Comparison of ENCODE assay signal across 9 cellular contexts in the genomic region with DNA sequence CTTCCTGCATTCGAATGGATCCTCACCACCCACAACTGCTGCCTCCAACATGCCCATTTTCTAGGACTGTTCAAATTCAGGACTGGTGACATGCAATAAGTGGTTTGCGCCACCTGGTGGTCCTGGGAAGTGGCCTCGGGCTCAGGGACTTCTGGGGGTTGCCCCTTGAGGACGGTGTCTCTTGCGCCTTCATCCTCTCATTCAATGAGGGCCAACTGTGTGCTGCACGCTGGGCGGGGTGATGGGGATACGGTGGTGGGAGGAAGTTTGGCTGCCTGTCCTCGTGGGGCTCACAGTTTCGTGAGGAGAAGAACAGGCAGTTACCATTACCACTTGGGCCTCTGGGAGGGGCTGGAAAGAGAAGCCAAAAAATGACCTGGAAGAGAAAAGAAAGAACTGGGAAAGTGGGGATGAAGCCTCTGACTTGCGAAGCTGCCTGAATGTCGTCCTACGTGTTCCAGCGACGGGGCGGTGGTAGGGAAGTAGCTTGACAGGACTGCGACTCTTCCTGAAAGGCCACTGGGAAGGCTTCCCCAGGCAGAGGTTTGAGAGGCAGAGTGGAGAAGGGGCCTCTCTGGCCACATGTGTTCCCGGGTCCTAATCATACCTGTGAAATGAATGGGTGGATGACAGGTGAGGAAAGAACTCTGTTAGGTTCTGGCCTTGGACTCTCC. TPM values are rescaled to one million over a fixed set of nuclear protein-coding genes. Genes with fewer than 3 reads are reported as not detected.
DNase-seq lines count a peak whose midpoint lies in the region; ATAC-seq, FAIRE-seq and TF ChIP-seq lines count a peak whose summit lies in the region.
"Had no signal": no experiment of that assay in that cellular context is flagged by ENCODE, and none has a peak within 500 bp of the region (broad histone marks: within the 10 kb centered on the region; RNA-seq: fewer than 3 reads in every experiment).

No MANE protein-coding gene starts in this region.

- no peak for TF ChIP-seq EP300 in HepG2 (IDR thresholded peaks at IDR 0.05; ENCODE audit: low read depth in 2 of 2, low read length in 2 of 2)
- TF ChIP-seq EP300 in HepG2 (CRISPR knock-in tag; IDR thresholded peaks at IDR 0.05; ENCODE audit: borderline replicate concordance): no peak

- no peak overlapping the region for H3K4me2 ChIP-seq in GM23248 (ENCODE audit: unreplicated experiment)
- no peak overlapping the region for H3K4me2 ChIP-seq in HepG2 (ENCODE audit: low read depth, low read length)

- WGBS in GM23248 (ENCODE audit: low coverage in 1 of 2, low lambda C conversion rate in 2 of 2, missing lambda C conversion rate in 2 of 2), 2 experiments: 34 to 40% methylated on average over 18 of the region's 18 CpGs
- WGBS in HepG2 (ENCODE audit: low lambda C conversion rate): 14% methylated on average over 18 of the region's 18 CpGs

- peak; percentile 73 for TF ChIP-seq RAD21 in HepG2 (CRISPR knock-in tag; IDR thresholded peaks at IDR 0.05)

- H3K9me3 ChIP-seq in CD4-positive, alpha-beta memory T cell (ENCODE audit: control insufficient read depth in 1 of 2, low read length in 2 of 2): no peaks in the 10 kb centered on the region
- H3K9me3 ChIP-seq in GM23248 (ENCODE audit: low read depth): no peaks in the 10 kb centered on the region
- no peaks in the 10 kb centered on the region for H3K9me3 ChIP-seq in HepG2 (ENCODE audit: low read length)

- peaks cover 0 to under 1% (median 0%) of the 10 kb centered on the region in 8 donors for H3K9me3 Mint-ChIP-seq in CD4-positive, alpha-beta memory T cell
- H3K9me3 Mint-ChIP-seq: IgD-negative memory B cell had no signal

- peak; percentile 87 for TF ChIP-seq CTCF in HepG2 (CRISPR knock-in tag; IDR thresholded peaks at IDR 0.05)

- in situ Hi-C loops in GM23248 (cut with MboI): no loop called here
- in situ Hi-C loops in HepG2 (cut with HindIII; ENCODE audit: extremely low pct_ligation_motif_present, low pct_unique_long_range_greater_than_20kb): loop anchor here (5.0 kb wide), 1 partner anchor 57 kb away; no protein-coding TSS in a partner anchor

- H4K20me1 ChIP-seq in GM23248 (ENCODE audit: insufficient read depth) (no peaks in the 10 kb centered on the region), HepG2 (ENCODE audit: insufficient read depth, low read length) (no peaks in the 10 kb centered on the region)

- H3K27ac Mint-ChIP-seq in CD4-positive, alpha-beta memory T cell: peak overlapping the region in 3 of 7 donors; percentile 16 to 88 (median 20)

- H3K9ac ChIP-seq in GM23248 (no peak overlapping the region), HepG2 (ENCODE audit: insufficient read depth, low read depth, low read length) (no peak overlapping the region)

- H3K4me3 ChIP-seq in CD4-positive, alpha-beta memory T cell (ENCODE audit: low read length in 2 of 2): no peak overlapping the region
- no peak overlapping the region for H3K4me3 ChIP-seq in GM23248
- no peak overlapping the region for H3K4me3 ChIP-seq in HepG2 (replicated peaks in 1 of 3; ENCODE audit: insufficient read depth in 1 of 3, low read depth in 2 of 3, low read length in 3 of 3)

- H3K79me2 ChIP-seq in GM23248 (ENCODE audit: insufficient read depth): no peaks in the 10 kb centered on the region
- H3K79me2 ChIP-seq in HepG2 (ENCODE audit: insufficient read depth, low read length): no peaks in the 10 kb centered on the region

- FAIRE-seq in HepG2 (lab: Jason Lieb, UNC): peak; percentile 37

- ATAC-seq in HepG2 (peak; percentile 84), HG03139 (IDR thresholded peaks at IDR 0.05; ENCODE audit: unreplicated experiment) (no peak)

- H3K36me3 Mint-ChIP-seq in CD4-positive, alpha-beta memory T cell: no peaks in the 10 kb centered on the region
- H3K36me3 Mint-ChIP-seq: IgD-negative memory B cell had no signal

- peak; percentile 52 to 69 (median 54) for DNase-seq in CD4-positive, alpha-beta memory T cell
- DNase-seq in GM23248: peak; percentile 81
- peak; percentile 10 for DNase-seq in NCI-H2171 treated with DMSO at 0.1 percent for 48 hours (lab: John Stamatoyannopoulos, UW)
- peak; percentile 61 to 74 for DNase-seq in activated CD4-positive, alpha-beta T cell treated with anti-CD3 and anti-CD28 coated beads for 24 hours (ENCODE audit: low read depth in 2 of 2)
- peak; percentile 76 for DNase-seq in cerebellar cortex (ENCODE audit: low spot score)
- DNase-seq in HepG2 (ENCODE audit: low spot score): peak; percentile 66
- peak; percentile 50 to 77 (median 51) for DNase-seq in stimulated activated CD4-positive, alpha-beta T cell treated with anti-CD3 and anti-CD28 coated beads, TNF-alpha, amount 100 ng/mL, for 24 hours (ENCODE audit: low read depth in 3 of 3)

- H3F3A ChIP-seq in GM23248 (ENCODE audit: insufficient read depth): peaks cover 3% of the 10 kb centered on the region; the same call in 1 of the 2 replicates

- no peak overlapping the region for H3K27ac ChIP-seq in CD4-positive, alpha-beta memory T cell (ENCODE audit: low read depth, low read length)
- H3K27ac ChIP-seq in GM23248 (no peak overlapping the region), HepG2 (ENCODE audit: extremely low read length, insufficient read depth, low read length) (no peak overlapping the region)

- TF ChIP-seq POLR2A in HepG2 (IDR thresholded peaks at IDR 0.05; ENCODE audit: insufficient read depth in 1 of 2, low read depth in 2 of 2, low read length in 2 of 2): no peak

- peaks cover 8% of the 10 kb centered on the region for H3K4me1 ChIP-seq in CD4-positive, alpha-beta memory T cell (ENCODE audit: insufficient read depth, low read length)
- H3K4me1 ChIP-seq in GM23248 (ENCODE audit: insufficient read depth) (no peaks in the 10 kb centered on the region), HepG2 (ENCODE audit: insufficient read depth, low read length) (no peaks in the 10 kb centered on the region)

- H3K4me3 Mint-ChIP-seq in CD4-positive, alpha-beta memory T cell: peak overlapping the region in 2 of 8 donors; percentile 44 to 78

- no TSS peak for BruUV-seq in HepG2 (replicated peaks; lab: Mats Ljungman, UMichigan)

- H3K4me1 Mint-ChIP-seq in CD4-positive, alpha-beta memory T cell: peaks cover 4 to 20% (median 12%) of the 10 kb centered on the region in 4 donors

- peaks cover 9% of the 10 kb centered on the region for H3K27me3 ChIP-seq in CD4-positive, alpha-beta memory T cell (ENCODE audit: insufficient read depth, low read length)
- H3K27me3 ChIP-seq in GM23248 (replicated peaks; ENCODE audit: insufficient read depth) (peaks cover 18% of the 10 kb centered on the region), HepG2 (ENCODE audit: control insufficient read depth in 1 of 2, insufficient read depth in 2 of 2, low read length in 2 of 2) (peaks cover 6 to 49% of the 10 kb centered on the region in 2 experiments; a peak in 3 of 5 replicates)

- H3K27me3 Mint-ChIP-seq in CD4-positive, alpha-beta memory T cell: peaks cover 5 to 20% of the 10 kb centered on the region in 2 donors

- intact Hi-C loops in CD4-positive, alpha-beta memory T cell (cut with micrococcal nuclease): loop anchor here (1.0 to 10.0 kb wide), 3 partner anchors 57 to 793 kb away; a partner anchor contains a TSS
- intact Hi-C loops in HepG2 (cut with micrococcal nuclease; ENCODE audit: unreplicated experiment): loop anchor here (1.0 to 10.0 kb wide), 2 partner anchors 57 to 210 kb away; no protein-coding TSS in a partner anchor

- POLR2A ChIA-PET in CD4-positive, alpha-beta memory T cell (lab: Charles Lee; ENCODE audit: partially characterized antibody): interaction anchor here (1.5 kb wide), 1 partner anchor 57 kb away, joined by 4 read pairs; no protein-coding TSS in a partner anchor
- POLR2A ChIA-PET in HepG2 (lab: Yijun Ruan, JAX): no interaction called here

- no peak overlapping the region for H2AFZ ChIP-seq in GM23248
- H2AFZ ChIP-seq in HepG2 (ENCODE audit: low read length): no peak overlapping the region

- no peaks in the 10 kb centered on the region for H3K36me3 ChIP-seq in CD4-positive, alpha-beta memory T cell (ENCODE audit: insufficient read depth, low read length)
- H3K36me3 ChIP-seq in GM23248 (ENCODE audit: low read depth): no peaks in the 10 kb centered on the region
- H3K36me3 ChIP-seq in HepG2 (replicated peaks in 1 of 2; ENCODE audit: control insufficient read depth in 1 of 2, insufficient read depth in 2 of 2, low read length in 2 of 2): no peaks in the 10 kb centered on the region

- CTCF ChIA-PET in CD4-positive, alpha-beta memory T cell (lab: Charles Lee; ENCODE audit: partially characterized antibody): interaction anchor here (0.8 to 6.3 kb wide), 4 partner anchors 18 to 210 kb away, joined by 3 to 49 read pairs (median 4); no protein-coding TSS in a partner anchor
- CTCF ChIA-PET in HepG2 (lab: Yijun Ruan, JAX; ENCODE audit: low intra/inter-chr PET ratio, low total read pairs): interaction anchor here (0.6 to 2.5 kb wide), 3 partner anchors 20 to 57 kb away, joined by 3 to 32 read pairs (median 4); no protein-coding TSS in a partner anchor

- H3K9me2 ChIP-seq in GM23248 (ENCODE audit: insufficient read depth): no peaks in the 10 kb centered on the region

RNA-seq across cellular contexts. Expression of a gene that starts 49.0 kb away (rescaled TPM):
- total RNA-seq in CD4-positive, alpha-beta memory T cell: not detected
- polyA plus RNA-seq in CD4-positive, alpha-beta memory T cell: not detected
- total RNA-seq in GM23248 (2014; rRNA removed; shearing (Covaris generic)): under 0.01 TPM in 1 of 2 replicates, not detected in the other
- 0.11 TPM in 1 of 2 replicates, not detected in the other for polyA plus RNA-seq in GM23248 (2016; fragmentation: Nextera tagmentation; extraction: Ambion mirVana)
- not detected in 2 replicates for total RNA-seq in HepG2 (2016; rRNA removed; fragmentation: Illumina TruSeq; extraction: Trizol)
- not detected in 2 replicates for total RNA-seq in HepG2 (2016; cell fraction: cytosol; rRNA removed; fragmentation: Illumina TruSeq; extraction: Trizol; ENCODE audit: low read depth)
- not detected in 2 replicates for total RNA-seq in HepG2 (2016; cell fraction: insoluble cytoplasmic fraction; rRNA removed; fragmentation: Illumina TruSeq; extraction: Trizol)
- not detected in 2 replicates for total RNA-seq in HepG2 (2016; cell fraction: membrane; rRNA removed; fragmentation: Illumina TruSeq; extraction: Trizol)
- 0.09 TPM in 1 of 2 replicates, not detected in the other for total RNA-seq in HepG2 (2016; cell fraction: nucleus; rRNA removed; fragmentation: Illumina TruSeq; extraction: Trizol)
- 0.07 and 0.13 TPM in 2 replicates for polyA plus RNA-seq in HepG2 (2011; rRNA removed)
- polyA plus RNA-seq in HepG2 (2011; cell fraction: cytosol; rRNA removed): 0.04 and 0.06 TPM in 2 replicates
- 0.16 and 0.32 TPM in 2 replicates for polyA plus RNA-seq in HepG2 (2011; cell fraction: nucleus; rRNA removed)
- polyA plus RNA-seq in HepG2 (2012): 0.07 and 0.13 TPM in 2 replicates
- polyA plus RNA-seq in HepG2 (2016; cell fraction: cytosol; fragmentation: Illumina TruSeq; extraction: Trizol; ENCODE audit: low read depth): not detected in 2 replicates
- not detected in 2 replicates for polyA plus RNA-seq in HepG2 (2016; cell fraction: insoluble cytoplasmic fraction; fragmentation: Illumina TruSeq; extraction: Trizol; ENCODE audit: low read depth)
- polyA plus RNA-seq in HepG2 (2016; cell fraction: membrane; fragmentation: Illumina TruSeq; extraction: Trizol; ENCODE audit: low read depth): not detected in 2 replicates
- 0.10 TPM in 1 of 2 replicates, not detected in the other for polyA plus RNA-seq in HepG2 (2016; cell fraction: nucleus; fragmentation: Illumina TruSeq; extraction: Trizol; ENCODE audit: insufficient read depth, low read depth)
- 0.10 TPM in 1 of 2 replicates, not detected in the other for polyA minus RNA-seq in HepG2 (2011; rRNA and poly(A)+ RNA removed; ENCODE audit: low replicate concordance)
- not detected in 2 replicates for polyA minus RNA-seq in HepG2 (2011; cell fraction: cytosol; rRNA and poly(A)+ RNA removed)
- polyA minus RNA-seq in HepG2 (2011; cell fraction: nucleus; rRNA and poly(A)+ RNA removed): 0.12 TPM in 1 of 2 replicates, not detected in the other
- polyA plus RNA-seq: IgD-negative memory B cell had no signal

Comparison
In these comparisons a context has a peak if more than half of its experiments do, and no peak if none do; other contexts are left out.
1. DNase-seq: peak in every context shown above with its lines; median percentile 81 in GM23248; 76 in cerebellar cortex; 68 in activated CD4-positive, alpha-beta T cell treated with anti-CD3 and anti-CD28 coated beads for 24 hours; 66 in HepG2; 54 in CD4-positive, alpha-beta memory T cell; 51 in stimulated activated CD4-positive, alpha-beta T cell treated with anti-CD3 and anti-CD28 coated beads, TNF-alpha, amount 100 ng/mL, for 24 hours; 10 in NCI-H2171 treated with DMSO at 0.1 percent for 48 hours.